In genomic region chr22:39270280-39270679, GRCh38 we compare ENCODE assay signal across 17 cellular contexts.
"Had no signal": no experiment of that assay in that cellular context is flagged by ENCODE, and none has a peak within 500 bp of the region (broad histone marks: within the 10 kb centered on the region; RNA-seq: fewer than 3 reads in every experiment).

No MANE protein-coding gene starts in this region.

- ATAC-seq: esophagus mucosa; naive thymus-derived CD4-positive, alpha-beta T cell; stimulated activated naive CD8-positive, alpha-beta T cell treated with anti-CD3 and anti-CD28 coated beads, Interleukin-15, Interleukin-2, amounts not matched to agents 100 U/mL and 50 U/mL, for 24 hours; upper lobe of right lung had no signal

- H3K4me1 ChIP-seq: colonic mucosa, sigmoid colon, tibial artery had no signal

- DNase-seq: caudate nucleus; colonic mucosa; dorsolateral prefrontal cortex; effector CD8-positive, alpha-beta T cell; immature natural killer cell; naive thymus-derived CD4-positive, alpha-beta T cell; nephron progenitor cell; sigmoid colon; stimulated activated CD4-positive, alpha-beta T cell treated with anti-CD3 and anti-CD28 coated beads, Interleukin-2, amount 100 ng/mL, for 24 hours; stimulated activated naive CD8-positive, alpha-beta T cell treated with anti-CD3 and anti-CD28 coated beads, Interleukin-15, Interleukin-2, amounts not matched to agents 100 U/mL and 50 U/mL, for 24 hours; tibial artery; upper lobe of right lung had no signal

- FAIRE-seq: frontal cortex, keratinocyte had no signal

- H3K27ac ChIP-seq: colonic mucosa, dorsolateral prefrontal cortex, neutrophil, sigmoid colon, skin epidermis, tibial artery, upper lobe of right lung had no signal

- H3K9me3 ChIP-seq: colonic mucosa, neutrophil, sigmoid colon, tibial artery, upper lobe of right lung had no signal

- H3K36me3 ChIP-seq: colonic mucosa, neutrophil, sigmoid colon, tibial artery, upper lobe of right lung had no signal

- H3K4me3 ChIP-seq: colonic mucosa, dorsolateral prefrontal cortex, sigmoid colon, skin epidermis, tibial artery, upper lobe of right lung had no signal

- H3K27me3 ChIP-seq: colonic mucosa, dorsolateral prefrontal cortex, sigmoid colon, upper lobe of right lung had no signal
